Comparison of ENCODE assay signal across 19 cellular contexts in the genomic region with DNA sequence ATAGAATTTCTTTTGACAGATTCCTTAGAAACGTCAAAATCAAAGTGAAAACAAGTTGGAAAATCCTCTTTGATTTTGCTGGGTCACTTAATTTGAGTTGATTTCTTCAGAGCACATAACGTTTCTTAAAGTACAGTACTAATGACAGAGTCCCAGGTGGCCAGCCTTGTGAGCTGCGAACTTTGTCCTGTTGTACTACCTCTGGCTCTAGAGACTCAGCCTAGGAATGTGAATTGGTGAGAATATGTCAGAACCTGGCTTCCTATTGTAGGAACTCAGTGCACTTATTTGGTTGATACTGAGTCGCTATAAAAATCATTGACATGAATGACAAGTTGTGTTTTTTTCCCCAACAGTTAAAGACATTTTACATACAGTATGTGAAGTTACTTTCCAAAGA. TPM values are rescaled to one million over a fixed set of nuclear protein-coding genes. Genes with fewer than 3 reads are reported as not detected.
DNase-seq lines count a peak whose midpoint lies in the region; ATAC-seq, FAIRE-seq and TF ChIP-seq lines count a peak whose summit lies in the region.
"Had no signal": no experiment of that assay in that cellular context is flagged by ENCODE, and none has a peak within 500 bp of the region (broad histone marks: within the 10 kb centered on the region; RNA-seq: fewer than 3 reads in every experiment).

No MANE protein-coding gene starts in this region.

- intact Hi-C loops in HepG2 (cut with micrococcal nuclease; ENCODE audit: unreplicated experiment) (no loop called here), right lobe of liver (cut with DNase I) (no loop called here)

- H3K36me3 ChIP-seq in HepG2 (replicated peaks in 1 of 2; ENCODE audit: control insufficient read depth in 1 of 2, insufficient read depth in 2 of 2, low read length in 2 of 2) (no peaks in the 10 kb centered on the region), right lobe of liver (no peaks in the 10 kb centered on the region), hepatocyte (replicated peaks; ENCODE audit: insufficient read depth, low read depth) (no peaks in the 10 kb centered on the region), small intestine (ENCODE audit: control insufficient read depth in 2 of 2, insufficient read depth in 2 of 2, low read length in 2 of 2) (no peaks in the 10 kb centered on the region)
- H3K36me3 ChIP-seq: BLaER1 had no signal

- H3K27ac ChIP-seq in HepG2 (ENCODE audit: extremely low read length, insufficient read depth, low read length) = no peak overlapping the region
- no peak overlapping the region for H3K27ac ChIP-seq in right lobe of liver
- H3K27ac ChIP-seq in hepatocyte = no peak overlapping the region
- H3K27ac ChIP-seq in small intestine (ENCODE audit: low read depth in 1 of 2, low read length in 1 of 2) = no peak overlapping the region
- H3K27ac ChIP-seq: 22Rv1, A549, BLaER1 had no signal

- no TSS peak for BruUV-seq in HepG2 (replicated peaks; lab: Mats Ljungman, UMichigan)

- no peak for TF ChIP-seq RAD21 in HepG2 (CRISPR knock-in tag; IDR thresholded peaks at IDR 0.05)

- no peak for ATAC-seq in HepG2
- no peak for ATAC-seq in right lobe of liver
- ATAC-seq: A549, HCT116 had no signal

- WGBS in HepG2 (ENCODE audit: low lambda C conversion rate) = 54% methylated on average over 4 of the region's 4 CpGs
- whole genome bisulfite sequencing in right lobe of liver (ENCODE audit: insufficient coverage, low coverage, low lambda C conversion rate, missing lambda C conversion rate) = 56% methylated on average over 4 of the region's 4 CpGs
- WGBS in hepatocyte (ENCODE audit: low lambda C conversion rate, missing lambda C conversion rate) = 71% methylated on average over 4 of the region's 4 CpGs
- 16 to 61% (median 35%) methylated on average over 4 of the region's 4 CpGs for WGBS in small intestine, 3 donors

- DNase-seq in HepG2 (ENCODE audit: low spot score) (peak; percentile 6), right lobe of liver (no peak), hepatocyte (ENCODE audit: low spot score) (peak; percentile 32), small intestine (peak; percentile 60), NCI-H524 treated with DMSO at 0.1 percent for 48 hours (lab: John Stamatoyannopoulos, UW) (no peak)
- DNase-seq in activated CD8-positive, alpha-beta memory T cell treated with anti-CD3 and anti-CD28 coated beads for 24 hours = no peak
- DNase-seq in stimulated activated CD8-positive, alpha-beta memory T cell treated with anti-CD3 and anti-CD28 coated beads, Interleukin-4, amount 100 ng/mL, for 48 hours = no peak
- DNase-seq: Calu3; CD4-positive, alpha-beta memory T cell; DMS79 treated with DMSO at 0.1 percent for 48 hours; GF-D8; GOT3; H7; HFFc6 had no signal

- CTCF ChIA-PET in HepG2 (lab: Yijun Ruan, JAX; ENCODE audit: low intra/inter-chr PET ratio, low total read pairs) = no interaction called here

- POLR2A ChIA-PET in HepG2 (lab: Yijun Ruan, JAX) = no interaction called here

- H3K9me2 ChIP-seq in hepatocyte (replicated peaks; ENCODE audit: insufficient read depth) = no peaks in the 10 kb centered on the region

- H3K4me1 ChIP-seq in HepG2 (ENCODE audit: insufficient read depth, low read length) = peaks cover 18% of the 10 kb centered on the region
- no peaks in the 10 kb centered on the region for H3K4me1 ChIP-seq in right lobe of liver
- peaks cover 7% of the 10 kb centered on the region for H3K4me1 ChIP-seq in hepatocyte (ENCODE audit: insufficient read depth)
- no peaks in the 10 kb centered on the region for H3K4me1 ChIP-seq in small intestine (ENCODE audit: control insufficient read depth in 2 of 2, insufficient read depth in 1 of 2, low read depth in 1 of 2, low read length in 1 of 2)
- H3K4me1 ChIP-seq: A549, BLaER1 had no signal

- TF ChIP-seq CTCF in HepG2 (CRISPR knock-in tag; IDR thresholded peaks at IDR 0.05) = no peak
- no peak for TF ChIP-seq CTCF in right lobe of liver (IDR thresholded peaks at IDR 0.05)
- no peak for TF ChIP-seq CTCF in hepatocyte (IDR thresholded peaks at IDR 0.05; ENCODE audit: poor library complexity)

- FAIRE-seq in HepG2 (lab: Jason Lieb, UNC) = peak; percentile 48
- FAIRE-seq in small intestine (lab: Jason Lieb, UNC) = no peak

- TF ChIP-seq EP300 in HepG2 (IDR thresholded peaks at IDR 0.05; ENCODE audit: low read depth in 2 of 2, low read length in 2 of 2) (no peak), HepG2 (CRISPR knock-in tag; IDR thresholded peaks at IDR 0.05; ENCODE audit: borderline replicate concordance) (no peak)

- H4K20me1 ChIP-seq in HepG2 (ENCODE audit: insufficient read depth, low read length) (no peaks in the 10 kb centered on the region), hepatocyte (ENCODE audit: insufficient read depth, poor library complexity, severe bottlenecking) (no peaks in the 10 kb centered on the region)
- H4K20me1 ChIP-seq: BLaER1 had no signal

- H3K27me3 ChIP-seq in HepG2 (ENCODE audit: control insufficient read depth in 1 of 2, insufficient read depth in 2 of 2, low read length in 2 of 2) (no peaks in the 10 kb centered on the region), right lobe of liver (no peaks in the 10 kb centered on the region), hepatocyte (no peaks in the 10 kb centered on the region), small intestine (ENCODE audit: control insufficient read depth in 2 of 2, insufficient read depth in 2 of 2, low read length in 2 of 2) (peaks cover 0 to 2% of the 10 kb centered on the region in 2 donors)
- H3K27me3 ChIP-seq: BLaER1 had no signal

- peak overlapping the region; percentile 38 for H3K4me2 ChIP-seq in HepG2 (ENCODE audit: low read depth, low read length)
- peak overlapping the region; percentile 53 for H3K4me2 ChIP-seq in hepatocyte
- H3K4me2 ChIP-seq: A549, BLaER1 had no signal

- in situ Hi-C loops in HepG2 (cut with HindIII; ENCODE audit: extremely low pct_ligation_motif_present, low pct_unique_long_range_greater_than_20kb) = no loop called here

- H3K9me3 ChIP-seq in HepG2 (ENCODE audit: low read length) (no peaks in the 10 kb centered on the region), right lobe of liver (no peaks in the 10 kb centered on the region), hepatocyte (ENCODE audit: low read depth) (no peaks in the 10 kb centered on the region), small intestine (ENCODE audit: control insufficient read depth, low read depth) (no peaks in the 10 kb centered on the region)

- H3K4me3 ChIP-seq in HepG2 (replicated peaks in 1 of 3; ENCODE audit: insufficient read depth in 1 of 3, low read depth in 2 of 3, low read length in 3 of 3) (no peak overlapping the region), right lobe of liver (no peak overlapping the region), hepatocyte (no peak overlapping the region), small intestine (ENCODE audit: low read depth in 1 of 2, low read length in 2 of 2) (no peak overlapping the region)
- H3K4me3 ChIP-seq: A549, BLaER1 had no signal

- H2AFZ ChIP-seq in HepG2 (ENCODE audit: low read length) (no peak overlapping the region), hepatocyte (no peak overlapping the region)

- no peak overlapping the region for H3K9ac ChIP-seq in HepG2 (ENCODE audit: insufficient read depth, low read depth, low read length)
- H3K9ac ChIP-seq: BLaER1 had no signal

- H3K79me2 ChIP-seq in HepG2 (ENCODE audit: insufficient read depth, low read length) = no peaks in the 10 kb centered on the region
- H3K79me2 ChIP-seq in hepatocyte = peaks cover 24% of the 10 kb centered on the region

- no peak for TF ChIP-seq POLR2A in HepG2 (IDR thresholded peaks at IDR 0.05; ENCODE audit: insufficient read depth in 1 of 2, low read depth in 2 of 2, low read length in 2 of 2)
- no peak for TF ChIP-seq POLR2A in right lobe of liver (IDR thresholded peaks at IDR 0.05)

TF ChIP-seq in HepG2, 621 proteins besides CTCF, POLR2A, EP300 and RAD21:
- TF ChIP-seq JUND (CRISPR knock-in tag; IDR thresholded peaks at IDR 0.05) (no peak), NCOR1 (IDR thresholded peaks at IDR 0.05; ENCODE audit: borderline replicate concordance, low read length) (no peak), KLF11 (CRISPR knock-in tag; IDR thresholded peaks at IDR 0.05) (no peak), ZNF614 (CRISPR knock-in tag; IDR thresholded peaks at IDR 0.05; ENCODE audit: borderline replicate concordance) (no peak), ZBTB3 (CRISPR knock-in tag; IDR thresholded peaks at IDR 0.05; ENCODE audit: borderline replicate concordance, low read depth) (no peak), ZNF563 (CRISPR knock-in tag; IDR thresholded peaks at IDR 0.05) (no peak), ZNF761 (CRISPR knock-in tag; conservative IDR thresholded peaks at IDR 0.05) (no peak), DNMT3B (CRISPR knock-in tag; conservative IDR thresholded peaks at IDR 0.05) (no peak), GLI4 (CRISPR knock-in tag; IDR thresholded peaks at IDR 0.05; ENCODE audit: borderline replicate concordance) (no peak)

RNA-seq across cellular contexts. Expression of gene SDK1, which starts 20.2 kb away (rescaled TPM):
- total RNA-seq in HepG2 (2016; rRNA removed; fragmentation: Illumina TruSeq; extraction: Trizol) (0.17 and 0.35 TPM in 2 replicates), right lobe of liver (1 to 10 TPM in 2 of 6 experiments, under 1 TPM in 4; 0.07 to 1.4 (median 0.65) TPM), hepatocyte (7.4 and 10.0 TPM in 2 replicates)
- 0.18 and 0.20 TPM in 2 replicates for total RNA-seq in HepG2 (2016; cell fraction: cytosol; rRNA removed; fragmentation: Illumina TruSeq; extraction: Trizol; ENCODE audit: low read depth)
- 0.15 and 0.19 TPM in 2 replicates for total RNA-seq in HepG2 (2016; cell fraction: insoluble cytoplasmic fraction; rRNA removed; fragmentation: Illumina TruSeq; extraction: Trizol)
- 0.17 and 0.25 TPM in 2 replicates for total RNA-seq in HepG2 (2016; cell fraction: membrane; rRNA removed; fragmentation: Illumina TruSeq; extraction: Trizol)
- total RNA-seq in HepG2 (2016; cell fraction: nucleus; rRNA removed; fragmentation: Illumina TruSeq; extraction: Trizol) = 0.50 and 0.59 TPM in 2 replicates
- polyA plus RNA-seq in HepG2 (2011; rRNA removed) (2.4 TPM in 2 replicates), hepatocyte (4.3 and 6.2 TPM in 2 replicates), small intestine (1 to 10 TPM in 1 of 3 donors, under 1 TPM in 1, not detected in 1; 0.27 to 2.1 TPM)
- 1.6 and 2.3 TPM in 2 replicates for polyA plus RNA-seq in HepG2 (2011; cell fraction: cytosol; rRNA removed)
- polyA plus RNA-seq in HepG2 (2011; cell fraction: nucleus; rRNA removed) = 8.2 and 8.5 TPM in 2 replicates
- 2.9 and 3.0 TPM in 2 replicates for polyA plus RNA-seq in HepG2 (2012)
- 0.02 and 0.03 TPM in 2 replicates for polyA plus RNA-seq in HepG2 (2016; cell fraction: cytosol; fragmentation: Illumina TruSeq; extraction: Trizol; ENCODE audit: low read depth)
- polyA plus RNA-seq in HepG2 (2016; cell fraction: insoluble cytoplasmic fraction; fragmentation: Illumina TruSeq; extraction: Trizol; ENCODE audit: low read depth) = 0.25 and 0.32 TPM in 2 replicates
- polyA plus RNA-seq in HepG2 (2016; cell fraction: membrane; fragmentation: Illumina TruSeq; extraction: Trizol; ENCODE audit: low read depth) = 0.06 and 0.28 TPM in 2 replicates
- polyA plus RNA-seq in HepG2 (2016; cell fraction: nucleus; fragmentation: Illumina TruSeq; extraction: Trizol; ENCODE audit: insufficient read depth, low read depth) = 0.52 and 0.74 TPM in 2 replicates
- polyA minus RNA-seq in HepG2 (2011; rRNA and poly(A)+ RNA removed; ENCODE audit: low replicate concordance) = 14.3 TPM in 1 of 2 replicates, not detected in the other
- polyA minus RNA-seq in HepG2 (2011; cell fraction: cytosol; rRNA and poly(A)+ RNA removed) = 4.3 and 4.6 TPM in 2 replicates
- polyA minus RNA-seq in HepG2 (2011; cell fraction: nucleus; rRNA and poly(A)+ RNA removed) = 18.5 and 28.8 TPM in 2 replicates
- total RNA-seq: HFFc6 had no signal
- polyA plus RNA-seq: CD14-positive monocyte; CD4-positive, alpha-beta memory T cell had no signal

Comparison
In these comparisons a context has a peak if more than half of its experiments do, and no peak if none do; other contexts are left out.
1. DNase-seq: peak in HepG2 (single experiment), hepatocyte (single experiment) and small intestine (single experiment); none in right lobe of liver (0 of 3), NCI-H524 treated with DMSO at 0.1 percent for 48 hours (single experiment), activated CD8-positive, alpha-beta memory T cell treated with anti-CD3 and anti-CD28 coated beads for 24 hours (single experiment) and stimulated activated CD8-positive, alpha-beta memory T cell treated with anti-CD3 and anti-CD28 coated beads, Interleukin-4, amount 100 ng/mL, for 48 hours (single experiment).